Comparison of ENCODE assay signal across 16 cellular contexts in genomic region chr12:124018526-124018925, GRCh38.
"Had no signal": no experiment of that assay in that cellular context is flagged by ENCODE, and none has a peak within 500 bp of the region (broad histone marks: within the 10 kb centered on the region; RNA-seq: fewer than 3 reads in every experiment).

No MANE protein-coding gene starts in this region.

- H3K27ac ChIP-seq: brain microvascular endothelial cell, neutrophil, skin epidermis had no signal

- H3K36me3 ChIP-seq: neutrophil had no signal

- H3K4me3 ChIP-seq: skin epidermis had no signal

- H3K9me3 ChIP-seq: neutrophil had no signal

- H3K27me3 ChIP-seq: brain microvascular endothelial cell, neutrophil had no signal

- ATAC-seq: naive thymus-derived CD8-positive, alpha-beta T cell; stimulated activated naive CD8-positive, alpha-beta T cell treated with anti-CD3 and anti-CD28 coated beads, Interleukin-15, Interleukin-2, amounts not matched to agents 100 U/mL and 50 U/mL, for 24 hours had no signal

- DNase-seq: activated CD4-positive, alpha-beta T cell treated with anti-CD3 and anti-CD28 coated beads, Interleukin-2, amount 10 ng/mL, durations not matched to agents 7 days and 5 days; activated CD8-positive, alpha-beta memory T cell treated with anti-CD3 and anti-CD28 coated beads for 24 hours; activated naive CD4-positive, alpha-beta T cell; activated naive CD8-positive, alpha-beta T cell treated with anti-CD3 and anti-CD28 coated beads, Interleukin-2, amount 10 ng/mL, durations not matched to agents 7 days and 5 days; anterior cingulate cortex; brain microvascular endothelial cell; erythroblast; hippocampal formation; kidney; naive thymus-derived CD8-positive, alpha-beta T cell; retina; stimulated activated CD4-positive, alpha-beta T cell treated with anti-CD3 and anti-CD28 coated beads, Interleukin-4, amount 100 ng/mL, for 4 hours; stimulated activated CD8-positive, alpha-beta memory T cell treated with anti-CD3 and anti-CD28 coated beads, Interleukin-4, amount 100 ng/mL, for 48 hours; stimulated activated naive CD8-positive, alpha-beta T cell treated with anti-CD3 and anti-CD28 coated beads, Interleukin-15, Interleukin-2, amounts not matched to agents 100 U/mL and 50 U/mL, for 24 hours had no signal
